In the genomic region with DNA sequence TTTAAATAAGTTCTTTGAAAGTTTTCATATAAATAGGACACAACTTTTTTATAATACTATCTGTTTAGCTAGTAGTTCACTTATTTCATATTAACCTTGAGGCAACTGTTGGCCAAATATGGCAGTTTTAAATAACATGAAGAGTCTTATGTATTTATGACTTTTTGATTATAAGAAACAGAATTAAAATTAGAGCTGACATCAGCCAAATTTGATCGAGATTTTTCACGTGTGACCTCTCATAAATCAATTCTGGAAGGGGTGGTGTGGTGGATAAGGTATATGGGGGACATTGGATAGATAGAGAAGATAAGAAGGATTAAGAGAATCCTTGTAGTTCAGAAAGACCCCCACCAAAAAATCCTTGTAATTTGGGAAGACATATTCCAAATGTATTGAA, we compare ENCODE assay signal across 27 cellular contexts.
"Had no signal": no experiment of that assay in that cellular context is flagged by ENCODE, and none has a peak within 500 bp of the region (broad histone marks: within the 10 kb centered on the region; RNA-seq: fewer than 3 reads in every experiment).

No MANE protein-coding gene starts in this region.

- FAIRE-seq: endometrium, endothelial cell of umbilical vein, frontal cortex had no signal

- H3K9me3 ChIP-seq: colonic mucosa, esophagus muscularis mucosa, esophagus squamous epithelium, gastrocnemius medialis, gastroesophageal sphincter, heart left ventricle, heart right ventricle had no signal

- H3K4me1 ChIP-seq: colonic mucosa, esophagus muscularis mucosa, esophagus squamous epithelium, foreskin keratinocyte, gastrocnemius medialis, gastroesophageal sphincter, heart left ventricle, heart right ventricle had no signal

- ATAC-seq: effector memory CD8-positive, alpha-beta T cell; esophagus mucosa; foreskin keratinocyte; gastrocnemius medialis; gastroesophageal sphincter; heart left ventricle; heart right ventricle had no signal

- H3K27me3 ChIP-seq: colonic mucosa, dorsolateral prefrontal cortex, esophagus muscularis mucosa, esophagus squamous epithelium, foreskin keratinocyte, gastrocnemius medialis, gastroesophageal sphincter, heart left ventricle, heart right ventricle had no signal

- H3K27ac ChIP-seq: colonic mucosa, coronary artery, dorsolateral prefrontal cortex, epithelial cell of prostate, esophagus muscularis mucosa, esophagus squamous epithelium, foreskin keratinocyte, gastrocnemius medialis, gastroesophageal sphincter, heart left ventricle, heart right ventricle had no signal

- DNase-seq: colonic mucosa; cortex of kidney; dermis blood vessel endothelial cell; dorsolateral prefrontal cortex; effector CD4-positive, alpha-beta T cell; effector CD8-positive, alpha-beta T cell; effector memory CD4-positive, alpha-beta T cell; effector memory CD8-positive, alpha-beta T cell; endodermal cell; erythroblast; esophagus squamous epithelium; foreskin fibroblast; foreskin keratinocyte; foreskin melanocyte; gastrocnemius medialis; glutamatergic neuron; head of caudate nucleus; heart left ventricle; heart right ventricle had no signal

- H3K36me3 ChIP-seq: colonic mucosa, esophagus muscularis mucosa, esophagus squamous epithelium, gastrocnemius medialis, gastroesophageal sphincter, heart left ventricle, heart right ventricle had no signal

- H3K4me3 ChIP-seq: colonic mucosa, coronary artery, dorsolateral prefrontal cortex, esophagus muscularis mucosa, esophagus squamous epithelium, gastrocnemius medialis, gastroesophageal sphincter, heart left ventricle, heart right ventricle had no signal
